32 cellular contexts compared by ENCODE assay signal in genomic region chr3:113556556-113557335, GRCh38. TPM values are rescaled to one million over a fixed set of nuclear protein-coding genes. Genes with fewer than 3 reads are reported as not detected.
DNase-seq lines count a peak whose midpoint lies in the region; ATAC-seq, FAIRE-seq and TF ChIP-seq lines count a peak whose summit lies in the region.
"Had no signal": no experiment of that assay in that cellular context is flagged by ENCODE, and none has a peak within 500 bp of the region (broad histone marks: within the 10 kb centered on the region; RNA-seq: fewer than 3 reads in every experiment).

No MANE protein-coding gene starts in this region.

- POLR2A ChIA-PET in HepG2 (lab: Yijun Ruan, JAX) = interaction anchor here (2.9 kb wide), 1 partner anchor 41 kb away, joined by 19 read pairs; the partner anchor contains the start of gene SPICE1

- TF ChIP-seq EP300 in HepG2 (IDR thresholded peaks at IDR 0.05; ENCODE audit: low read depth in 2 of 2, low read length in 2 of 2) (no peak), HepG2 (CRISPR knock-in tag; IDR thresholded peaks at IDR 0.05; ENCODE audit: borderline replicate concordance) (no peak), transverse colon (IDR thresholded peaks at IDR 0.05; ENCODE audit: low read depth) (no peak)

- H3K4me1 ChIP-seq in HepG2 (ENCODE audit: insufficient read depth, low read length) (peaks cover 80% of the 10 kb centered on the region), right lobe of liver (no peaks in the 10 kb centered on the region), keratinocyte (ENCODE audit: control insufficient read depth, extremely low read depth, insufficient read depth, low read length) (peaks cover 17% of the 10 kb centered on the region), transverse colon (peaks cover 0 to 41% (median 14%) of the 10 kb centered on the region in 4 donors)
- H3K4me1 ChIP-seq: gastroesophageal sphincter, pancreas had no signal

- no peak; the same call in 2 of the 3 replicates for ATAC-seq in HepG2
- ATAC-seq in right lobe of liver = no peak
- no peak for ATAC-seq in left cardiac atrium
- no peak for ATAC-seq in GM21360 (IDR thresholded peaks at IDR 0.05; ENCODE audit: unreplicated experiment)
- ATAC-seq: activated CD4-positive, CD25-positive, alpha-beta regulatory T cell treated with anti-CD3 and anti-CD28 coated beads, Interleukin-2, amount 50 U/mL, for 24 hours; gastroesophageal sphincter; left ventricle myocardium superior; pancreas had no signal

- intact Hi-C loops in HepG2 (cut with micrococcal nuclease; ENCODE audit: unreplicated experiment) (loop anchor here (2.0 to 10.0 kb wide), 2 partner anchors 18 to 188 kb away; partner anchors contain the start of genes ATP6V1A and NAA50), right lobe of liver (cut with DNase I) (no loop called here), transverse colon (cut with DNase I; ENCODE audit: low total_unique reads) (no loop called here), left cardiac atrium (cut with DNase I) (no loop called here)

- no peak for TF ChIP-seq POLR2A in HepG2 (IDR thresholded peaks at IDR 0.05; ENCODE audit: insufficient read depth in 1 of 2, low read depth in 2 of 2, low read length in 2 of 2)
- TF ChIP-seq POLR2A in right lobe of liver (IDR thresholded peaks at IDR 0.05) = no peak
- no peak for TF ChIP-seq POLR2A in transverse colon (IDR thresholded peaks at IDR 0.05)

- CTCF ChIA-PET in HepG2 (lab: Yijun Ruan, JAX; ENCODE audit: low intra/inter-chr PET ratio, low total read pairs) = no interaction called here

- FAIRE-seq in HepG2 (lab: Jason Lieb, UNC) (no peak), keratinocyte (lab: Jason Lieb, UNC) (no peak)
- FAIRE-seq: pancreas had no signal

- H4K20me1 ChIP-seq in HepG2 (ENCODE audit: insufficient read depth, low read length) = no peaks in the 10 kb centered on the region
- H4K20me1 ChIP-seq in keratinocyte (ENCODE audit: control insufficient read depth, extremely low read depth, insufficient read depth, low read length) = no peaks in the 10 kb centered on the region

- H3K9me3 ChIP-seq in HepG2 (ENCODE audit: low read length) (no peaks in the 10 kb centered on the region), right lobe of liver (no peaks in the 10 kb centered on the region), WERI-Rb-1 (ENCODE audit: severe bottlenecking) (no peaks in the 10 kb centered on the region), keratinocyte (ENCODE audit: control insufficient read depth, low read depth, low read length) (no peaks in the 10 kb centered on the region), transverse colon (no peaks in the 10 kb centered on the region)
- H3K9me3 ChIP-seq: gastroesophageal sphincter, pancreas, Peyer's patch had no signal

- no peak for TF ChIP-seq RAD21 in HepG2 (CRISPR knock-in tag; IDR thresholded peaks at IDR 0.05)

- H3K27me3 ChIP-seq in HepG2 (ENCODE audit: control insufficient read depth in 1 of 2, insufficient read depth in 2 of 2, low read length in 2 of 2) (no peaks in the 10 kb centered on the region), right lobe of liver (no peaks in the 10 kb centered on the region), WERI-Rb-1 (ENCODE audit: insufficient read depth, low read depth, severe bottlenecking) (no peaks in the 10 kb centered on the region), keratinocyte (ENCODE audit: control insufficient read depth, extremely low read depth, insufficient read depth, low read length) (no peaks in the 10 kb centered on the region), transverse colon (no peaks in the 10 kb centered on the region)
- H3K27me3 ChIP-seq: cardiac muscle cell, gastroesophageal sphincter, pancreas, Peyer's patch had no signal

- H3K9me1 ChIP-seq in keratinocyte (ENCODE audit: control insufficient read depth, extremely low read depth, insufficient read depth, low read length) = peaks cover 2% of the 10 kb centered on the region

- no peaks in the 10 kb centered on the region for H3K36me3 ChIP-seq in HepG2 (replicated peaks in 1 of 2; ENCODE audit: control insufficient read depth in 1 of 2, insufficient read depth in 2 of 2, low read length in 2 of 2)
- no peaks in the 10 kb centered on the region for H3K36me3 ChIP-seq in right lobe of liver
- H3K36me3 ChIP-seq in WERI-Rb-1 = no peaks in the 10 kb centered on the region
- H3K36me3 ChIP-seq in keratinocyte (ENCODE audit: control insufficient read depth in 2 of 2, extremely low read depth in 1 of 2, insufficient read depth in 2 of 2, low read length in 2 of 2) = no peaks in the 10 kb centered on the region
- H3K36me3 ChIP-seq in transverse colon = no peaks in the 10 kb centered on the region
- H3K36me3 ChIP-seq: cardiac muscle cell, gastroesophageal sphincter, pancreas, Peyer's patch had no signal

- H3K27ac ChIP-seq in HepG2 (ENCODE audit: extremely low read length, insufficient read depth, low read length) = peak overlapping the region; percentile 59
- H3K27ac ChIP-seq in right lobe of liver = no peak overlapping the region
- H3K27ac ChIP-seq in WERI-Rb-1 = no peak overlapping the region
- no peak overlapping the region for H3K27ac ChIP-seq in keratinocyte (ENCODE audit: control insufficient read depth, insufficient read depth, low read length)
- peak overlapping the region; percentile 34 to 69 (median 51) for H3K27ac ChIP-seq in transverse colon
- H3K27ac ChIP-seq: cardiac muscle cell, gastroesophageal sphincter, pancreas, Peyer's patch had no signal

- TF ChIP-seq CTCF in HepG2 (CRISPR knock-in tag; IDR thresholded peaks at IDR 0.05) (no peak), right lobe of liver (IDR thresholded peaks at IDR 0.05) (no peak), WERI-Rb-1 (IDR thresholded peaks at IDR 0.05; ENCODE audit: low read depth, low read length) (no peak), keratinocyte (optimal IDR thresholded peaks at IDR 0.05 in 1 of 3, IDR thresholded peaks at IDR 0.05 in 1 of 3, conservative IDR thresholded peaks at IDR 0.05 in 1 of 3; ENCODE audit: extremely low read depth in 1 of 3, insufficient read depth in 2 of 3, low read length in 3 of 3) (no peak), transverse colon (IDR thresholded peaks at IDR 0.05) (no peak)

- H3K9ac ChIP-seq in HepG2 (ENCODE audit: insufficient read depth, low read depth, low read length) = no peak overlapping the region
- H3K9ac ChIP-seq in keratinocyte (ENCODE audit: control insufficient read depth, extremely low read depth, insufficient read depth, low read length) = no peak overlapping the region

- H3K4me3 ChIP-seq in HepG2 (replicated peaks in 1 of 3; ENCODE audit: insufficient read depth in 1 of 3, low read depth in 2 of 3, low read length in 3 of 3) (no peak overlapping the region), right lobe of liver (no peak overlapping the region), WERI-Rb-1 (ENCODE audit: low read depth, low read length) (no peak overlapping the region), keratinocyte (ENCODE audit: control insufficient read depth in 2 of 3, extremely low read depth in 1 of 3, insufficient read depth in 2 of 3, low read depth in 1 of 3, low read length in 3 of 3) (no peak overlapping the region), transverse colon (no peak overlapping the region)
- H3K4me3 ChIP-seq: cardiac muscle cell, gastroesophageal sphincter, pancreas, Peyer's patch, smooth muscle cell had no signal

- H3K4me2 ChIP-seq in HepG2 (ENCODE audit: low read depth, low read length) (peak overlapping the region; percentile 30), keratinocyte (ENCODE audit: control insufficient read depth, extremely low read depth, insufficient read depth, low read depth, low read length) (peak overlapping the region; percentile 3)
- H3K4me2 ChIP-seq: smooth muscle cell had no signal

- no peaks in the 10 kb centered on the region for H3K79me2 ChIP-seq in HepG2 (ENCODE audit: insufficient read depth, low read length)
- no peaks in the 10 kb centered on the region for H3K79me2 ChIP-seq in keratinocyte (ENCODE audit: control insufficient read depth, insufficient read depth, low read length)

- dilution Hi-C loops in keratinocyte (cut with MboI; ENCODE audit: extremely low pct_ligation_motif_present, low sequenced_read_pairs) = no loop called here

- H2AFZ ChIP-seq in HepG2 (ENCODE audit: low read length) (no peak overlapping the region), keratinocyte (ENCODE audit: control insufficient read depth, low read length) (peak overlapping the region; percentile 88)

- BruUV-seq in HepG2 (replicated peaks; lab: Mats Ljungman, UMichigan) = no TSS peak

- in situ Hi-C loops in HepG2 (cut with HindIII; ENCODE audit: extremely low pct_ligation_motif_present, low pct_unique_long_range_greater_than_20kb) = no loop called here
- in situ Hi-C loops in transverse colon (cut with MboI; ENCODE audit: low pct_ligation_motif_present in 1 of 4, low pct_unique_long_range_greater_than_20kb in 1 of 4, low sequenced_read_pairs in 3 of 4) = no loop called here

- WGBS in HepG2 (ENCODE audit: low lambda C conversion rate) = 56% methylated on average over 9 of the region's 10 CpGs
- 95% methylated on average over 10 of the region's 10 CpGs for WGBS in right lobe of liver (ENCODE audit: insufficient coverage, low coverage, low lambda C conversion rate, missing lambda C conversion rate)
- 76 to 100% methylated on average over 1 to 10 of the region's 10 CpGs for WGBS in transverse colon (ENCODE audit: low coverage in 1 of 2), 2 donors

- DNase-seq in HepG2 (ENCODE audit: low spot score) (peak; percentile 38), right lobe of liver (no peak), WERI-Rb-1 (peak; percentile 60), keratinocyte (ENCODE audit: low read depth, low spot score) (no peak), transverse colon (peak; percentile 45), left cardiac atrium (no peak), EL (no peak)
- DNase-seq: activated CD4-positive, alpha-beta memory T cell treated with anti-CD3 and anti-CD28 coated beads for 36 hours; AML-193; anterior cingulate cortex; CD4-positive, alpha-beta memory T cell; GOT3; hypothalamus; immature natural killer cell; left ventricle myocardium superior; NCI-H1048; NCI-H1694 treated with DMSO at 0.1 percent for 48 hours; NCI-H2171 treated with DMSO at 0.1 percent for 48 hours; NCI-H524; nephron progenitor cell; NK-92 treated with Interleukin-12 subunit alpha and Interleukin-12 subunit beta, amount 100 ng/mL, for 24 hours; pancreas; Peyer's patch; retina; stimulated activated CD4-positive, alpha-beta T cell treated with anti-CD3 and anti-CD28 coated beads, Interleukin-1b, Interleukin-23, amount 100 ng/mL, for 48 hours; stimulated activated CD8-positive, alpha-beta memory T cell treated with anti-CD3 and anti-CD28 coated beads, Interleukin-4, amount 100 ng/mL, for 48 hours had no signal

RNA-seq across cellular contexts. Expression of gene SIDT1, which starts 24.4 kb away (rescaled TPM):
- 0.07 TPM in 1 of 2 replicates, not detected in the other for total RNA-seq in HepG2 (2016; rRNA removed; fragmentation: Illumina TruSeq; extraction: Trizol)
- total RNA-seq in HepG2 (2016; cell fraction: cytosol; rRNA removed; fragmentation: Illumina TruSeq; extraction: Trizol; ENCODE audit: low read depth) = not detected in 2 replicates
- total RNA-seq in HepG2 (2016; cell fraction: insoluble cytoplasmic fraction; rRNA removed; fragmentation: Illumina TruSeq; extraction: Trizol) = 0.13 and 0.22 TPM in 2 replicates
- total RNA-seq in HepG2 (2016; cell fraction: membrane; rRNA removed; fragmentation: Illumina TruSeq; extraction: Trizol) = not detected in 2 replicates
- total RNA-seq in HepG2 (2016; cell fraction: nucleus; rRNA removed; fragmentation: Illumina TruSeq; extraction: Trizol) = 0.19 and 0.37 TPM in 2 replicates
- polyA plus RNA-seq in HepG2 (2011; rRNA removed) = 0.07 TPM in 1 of 2 replicates, not detected in the other
- 0.04 and 0.05 TPM in 2 replicates for polyA plus RNA-seq in HepG2 (2011; cell fraction: cytosol; rRNA removed)
- 0.05 and 0.32 TPM in 2 replicates for polyA plus RNA-seq in HepG2 (2011; cell fraction: nucleus; rRNA removed)
- 0.03 TPM in 1 of 2 replicates, not detected in the other for polyA plus RNA-seq in HepG2 (2012)
- not detected in 2 replicates for polyA plus RNA-seq in HepG2 (2016; cell fraction: cytosol; fragmentation: Illumina TruSeq; extraction: Trizol; ENCODE audit: low read depth)
- not detected in 2 replicates for polyA plus RNA-seq in HepG2 (2016; cell fraction: insoluble cytoplasmic fraction; fragmentation: Illumina TruSeq; extraction: Trizol; ENCODE audit: low read depth)
- polyA plus RNA-seq in HepG2 (2016; cell fraction: membrane; fragmentation: Illumina TruSeq; extraction: Trizol; ENCODE audit: low read depth) = not detected in 2 replicates
- 1.4 TPM in 1 of 2 replicates, not detected in the other for polyA plus RNA-seq in HepG2 (2016; cell fraction: nucleus; fragmentation: Illumina TruSeq; extraction: Trizol; ENCODE audit: insufficient read depth, low read depth)
- polyA minus RNA-seq in HepG2 (2011; rRNA and poly(A)+ RNA removed; ENCODE audit: low replicate concordance) = 1.4 TPM in 1 of 2 replicates, not detected in the other
- 0.20 TPM in 1 of 2 replicates, not detected in the other for polyA minus RNA-seq in HepG2 (2011; cell fraction: cytosol; rRNA and poly(A)+ RNA removed)
- not detected in 2 replicates for polyA minus RNA-seq in HepG2 (2011; cell fraction: nucleus; rRNA and poly(A)+ RNA removed)
- total RNA-seq in right lobe of liver = under 1 TPM; 0.25 to 0.53 (median 0.35) TPM
- 0.08 to 0.12 TPM (median 0.09 TPM) in 3 replicates for polyA plus RNA-seq in keratinocyte
- polyA plus RNA-seq in keratinocyte (2011; ENCODE audit: low read depth) = not detected
- polyA plus RNA-seq in keratinocyte (2011; cell fraction: cytosol; rRNA removed) = 0.07 and 0.09 TPM in 2 replicates
- 0.27 and 0.39 TPM in 2 replicates for polyA plus RNA-seq in keratinocyte (2011; cell fraction: nucleus; rRNA removed)
- 0.11 and 0.16 TPM in 2 replicates for polyA plus RNA-seq in keratinocyte (2012; ENCODE audit: low replicate concordance)
- polyA minus RNA-seq in keratinocyte = 0.79 TPM in 1 of 3 replicates, not detected in the others
- not detected for polyA minus RNA-seq in keratinocyte (2011; cell fraction: cytosol; rRNA and poly(A)+ RNA removed)
- 0.32 and 0.93 TPM in 2 replicates for polyA minus RNA-seq in keratinocyte (2011; cell fraction: nucleus; rRNA and poly(A)+ RNA removed)
- 100 to 1,000 TPM in 1 of 4 donors, 10 to 100 TPM in 3; 35.6 to 134 (median 83.4) TPM for total RNA-seq in transverse colon
- total RNA-seq in left cardiac atrium = under 1 TPM; 0.71 to 0.79 TPM
- total RNA-seq: A172, cardiac muscle cell, smooth muscle cell had no signal
- polyA plus RNA-seq: smooth muscle cell had no signal

RNA-seq across cellular contexts. Expression of gene SPICE1, which starts 41.8 kb away (rescaled TPM):
- total RNA-seq in HepG2 (2016; rRNA removed; fragmentation: Illumina TruSeq; extraction: Trizol) (11.8 and 11.9 TPM in 2 replicates), right lobe of liver (10 to 100 TPM in 2 of 6 experiments, 1 to 10 TPM in 4; 4.6 to 16.0 (median 8.2) TPM), transverse colon (10 to 100 TPM in 3 of 4 donors, 1 to 10 TPM in 1; 2.6 to 34.0 (median 19.9) TPM), left cardiac atrium (1 to 10 TPM; 6.3 to 7.8 TPM)
- total RNA-seq in HepG2 (2016; cell fraction: cytosol; rRNA removed; fragmentation: Illumina TruSeq; extraction: Trizol; ENCODE audit: low read depth) = 21.2 and 21.9 TPM in 2 replicates
- 10.0 and 10.2 TPM in 2 replicates for total RNA-seq in HepG2 (2016; cell fraction: insoluble cytoplasmic fraction; rRNA removed; fragmentation: Illumina TruSeq; extraction: Trizol)
- total RNA-seq in HepG2 (2016; cell fraction: membrane; rRNA removed; fragmentation: Illumina TruSeq; extraction: Trizol) = 6.4 and 7.6 TPM in 2 replicates
- total RNA-seq in HepG2 (2016; cell fraction: nucleus; rRNA removed; fragmentation: Illumina TruSeq; extraction: Trizol) = 21.7 and 24.8 TPM in 2 replicates
- polyA plus RNA-seq in HepG2 (2011; rRNA removed) (2.4 and 2.8 TPM in 2 replicates), keratinocyte (3.3 to 5.2 TPM (median 4.8 TPM) in 3 replicates)
- 1.3 TPM in 2 replicates for polyA plus RNA-seq in HepG2 (2011; cell fraction: cytosol; rRNA removed)
- 6.3 and 6.5 TPM in 2 replicates for polyA plus RNA-seq in HepG2 (2011; cell fraction: nucleus; rRNA removed)
- polyA plus RNA-seq in HepG2 (2012) = 1.8 and 2.8 TPM in 2 replicates
- polyA plus RNA-seq in HepG2 (2016; cell fraction: cytosol; fragmentation: Illumina TruSeq; extraction: Trizol; ENCODE audit: low read depth) = 0.20 and 0.35 TPM in 2 replicates
- polyA plus RNA-seq in HepG2 (2016; cell fraction: insoluble cytoplasmic fraction; fragmentation: Illumina TruSeq; extraction: Trizol; ENCODE audit: low read depth) = 5.4 and 7.2 TPM in 2 replicates
- 0.58 and 0.80 TPM in 2 replicates for polyA plus RNA-seq in HepG2 (2016; cell fraction: membrane; fragmentation: Illumina TruSeq; extraction: Trizol; ENCODE audit: low read depth)
- 11.1 and 14.6 TPM in 2 replicates for polyA plus RNA-seq in HepG2 (2016; cell fraction: nucleus; fragmentation: Illumina TruSeq; extraction: Trizol; ENCODE audit: insufficient read depth, low read depth)
- polyA minus RNA-seq in HepG2 (2011; rRNA and poly(A)+ RNA removed; ENCODE audit: low replicate concordance) = 2.4 and 6.1 TPM in 2 replicates
- 3.6 and 4.1 TPM in 2 replicates for polyA minus RNA-seq in HepG2 (2011; cell fraction: cytosol; rRNA and poly(A)+ RNA removed)
- 39.5 and 51.1 TPM in 2 replicates for polyA minus RNA-seq in HepG2 (2011; cell fraction: nucleus; rRNA and poly(A)+ RNA removed)
- polyA plus RNA-seq in keratinocyte (2011; ENCODE audit: low read depth) = 20.2 TPM
- polyA plus RNA-seq in keratinocyte (2011; cell fraction: cytosol; rRNA removed) = 2.5 and 3.6 TPM in 2 replicates
- 7.4 and 10.5 TPM in 2 replicates for polyA plus RNA-seq in keratinocyte (2011; cell fraction: nucleus; rRNA removed)
- 3.8 and 4.2 TPM in 2 replicates for polyA plus RNA-seq in keratinocyte (2012; ENCODE audit: low replicate concordance)
- polyA minus RNA-seq in keratinocyte = 0.85 to 7.2 TPM (median 2.8 TPM) in 3 replicates
- 4.8 TPM for polyA minus RNA-seq in keratinocyte (2011; cell fraction: cytosol; rRNA and poly(A)+ RNA removed)
- polyA minus RNA-seq in keratinocyte (2011; cell fraction: nucleus; rRNA and poly(A)+ RNA removed) = 6.2 and 14.0 TPM in 2 replicates

Comparison
In these comparisons a context has a peak if more than half of its experiments do, and no peak if none do; other contexts are left out.
1. DNase-seq: peak in HepG2 (single experiment), WERI-Rb-1 (single experiment) and transverse colon (single experiment); none in right lobe of liver (0 of 3), keratinocyte (single experiment), left cardiac atrium (single experiment) and EL (single experiment).
2. H3K27ac ChIP-seq: peak in HepG2 (single experiment) and transverse colon (4 of 4); none in right lobe of liver (0 of 3), WERI-Rb-1 (single experiment) and keratinocyte (single experiment).
3. RNA of gene SIDT1, which starts 24.4 kb away (total RNA-seq): 35.6 to 134 TPM in transverse colon; 0.71 to 0.79 TPM in left cardiac atrium, 0.25 to 0.53 TPM in right lobe of liver and 0.07 to 0.37 TPM in HepG2; every median in the first group is over 10 times any median in the second.